Comparison of ENCODE assay signal across 8 cellular contexts in the genomic region with DNA sequence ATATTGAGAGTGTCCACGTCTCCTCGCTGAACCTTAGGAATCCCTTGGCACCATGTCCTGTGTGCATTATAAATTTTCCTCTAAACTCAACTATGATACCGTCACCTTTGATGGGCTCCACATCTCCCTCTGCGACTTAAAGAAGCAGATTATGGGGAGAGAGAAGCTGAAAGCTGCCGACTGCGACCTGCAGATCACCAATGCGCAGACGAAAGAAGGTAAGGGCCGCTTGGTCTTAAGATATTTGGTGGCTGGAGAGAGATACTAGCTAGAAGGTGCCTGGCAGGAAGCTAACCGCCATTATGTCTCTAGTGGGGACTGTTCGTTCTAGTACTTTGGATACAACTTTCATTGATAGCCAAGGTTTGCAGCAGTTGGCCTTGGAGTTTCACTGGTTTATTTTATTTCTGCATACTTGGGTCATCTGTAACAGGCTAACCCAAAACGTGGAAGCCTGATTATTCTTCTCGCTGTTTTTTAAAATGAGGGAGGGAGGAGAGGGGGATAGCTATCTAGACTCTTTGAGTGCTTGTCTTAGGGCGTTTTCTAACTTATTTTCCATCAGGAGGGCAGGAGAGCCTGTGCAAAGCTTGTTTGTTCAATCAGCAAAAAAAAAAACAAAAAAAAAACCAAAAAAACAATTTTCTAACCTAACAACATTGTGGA. TPM values are rescaled to one million over a fixed set of nuclear protein-coding genes. Genes with fewer than 3 reads are reported as not detected.
DNase-seq lines count a peak whose midpoint lies in the region; ATAC-seq and TF ChIP-seq lines count a peak whose summit lies in the region.

No MANE protein-coding gene starts in this region.

- peaks cover 42% of the 10 kb centered on the region for H3K4me1 ChIP-seq in mononuclear cell (ENCODE audit: insufficient read depth, low read length)

- ATAC-seq in GM19463 (IDR thresholded peaks at IDR 0.05; ENCODE audit: unreplicated experiment) (no peak), GM21367 (IDR thresholded peaks at IDR 0.05; ENCODE audit: unreplicated experiment) (no peak)

- H3K4me3 Mint-ChIP-seq in dendritic cell treated with granulocyte-macrophage colony-stimulating factor and Interleukin-4, amounts not matched to agents 40 ng/mL and 50 ng/mL, for 4 days: peak overlapping the region; percentile 100

- peaks cover 46% of the 10 kb centered on the region for H3K36me3 Mint-ChIP-seq in dendritic cell treated with granulocyte-macrophage colony-stimulating factor and Interleukin-4, amounts not matched to agents 40 ng/mL and 50 ng/mL, for 4 days (ENCODE audit: low read depth)

- H3K4me3 ChIP-seq in mononuclear cell (ENCODE audit: low read length): peak overlapping the region; percentile 95

- H3K9me3 ChIP-seq in mononuclear cell (ENCODE audit: low read depth, low read length): no peaks in the 10 kb centered on the region

- in situ Hi-C loops in GM13977 (cut with MboI; ENCODE audit: low pct_unique_long_range_greater_than_20kb, low sequenced_read_pairs, unreplicated experiment): no loop called here

- POLR2A ChIA-PET in RWPE1 (lab: Yijun Ruan, JAX; ENCODE audit: low non-redundant PET): interaction anchor here (0.7 kb wide), 1 partner anchor 756 kb away, joined by 6 read pairs; no protein-coding TSS in a partner anchor

- H3K9me3 Mint-ChIP-seq in dendritic cell treated with granulocyte-macrophage colony-stimulating factor and Interleukin-4, amounts not matched to agents 40 ng/mL and 50 ng/mL, for 4 days: no peaks in the 10 kb centered on the region

- TF ChIP-seq CTCF in GM13977 (IDR thresholded peaks at IDR 0.05; ENCODE audit: extremely low read depth, insufficient read depth, missing control alignments): no peak
- TF ChIP-seq CTCF in RWPE1 (conservative IDR thresholded peaks at IDR 0.05; ENCODE audit: low read depth): no peak

- peak overlapping the region; percentile 90 for H3K27ac ChIP-seq in RWPE1

- H3K27me3 ChIP-seq in mononuclear cell (ENCODE audit: insufficient read depth, low read length): no peaks in the 10 kb centered on the region

- H3K4me1 Mint-ChIP-seq in dendritic cell treated with granulocyte-macrophage colony-stimulating factor and Interleukin-4, amounts not matched to agents 40 ng/mL and 50 ng/mL, for 4 days (ENCODE audit: low read depth): peaks cover 34% of the 10 kb centered on the region

- intact Hi-C loops in dendritic cell treated with granulocyte-macrophage colony-stimulating factor and Interleukin-4, amounts not matched to agents 40 ng/mL and 50 ng/mL, for 4 days (cut with micrococcal nuclease): loop anchor here (2.0 to 5.0 kb wide), 2 partner anchors 24 to 192 kb away; no protein-coding TSS in a partner anchor

- CTCF ChIA-PET in RWPE1 (lab: Yijun Ruan, JAX): interaction anchor here (0.6 to 1.2 kb wide), 2 partner anchors 24 kb away, joined by 3 to 5 read pairs; no protein-coding TSS in a partner anchor

- H3K27me3 Mint-ChIP-seq in dendritic cell treated with granulocyte-macrophage colony-stimulating factor and Interleukin-4, amounts not matched to agents 40 ng/mL and 50 ng/mL, for 4 days: no peaks in the 10 kb centered on the region

- H3K27ac Mint-ChIP-seq in dendritic cell treated with granulocyte-macrophage colony-stimulating factor and Interleukin-4, amounts not matched to agents 40 ng/mL and 50 ng/mL, for 4 days: peak overlapping the region; percentile 100

- DNase-seq in AG08395 (ENCODE audit: low spot score) (peak; percentile 18), GM13977 (ENCODE audit: low spot score) (peak; percentile 33), RWPE1 (ENCODE audit: low spot score) (peak; percentile 7), NCI-H1105 (lab: John Stamatoyannopoulos, UW) (no peak)

RNA-seq across cellular contexts. Expression of gene RBBP6, which starts 1.3 kb away (rescaled TPM):
- total RNA-seq in mononuclear cell: 166 TPM
